13 cellular contexts compared by ENCODE assay signal in genomic region chr2:132668189-132668833, GRCh38. TPM values are rescaled to one million over a fixed set of nuclear protein-coding genes. Genes with fewer than 3 reads are reported as not detected.
DNase-seq lines count a peak whose midpoint lies in the region; ATAC-seq and TF ChIP-seq lines count a peak whose summit lies in the region.
"Had no signal": no experiment of that assay in that cellular context is flagged by ENCODE, and none has a peak within 500 bp of the region (broad histone marks: within the 10 kb centered on the region; RNA-seq: fewer than 3 reads in every experiment).

No MANE protein-coding gene starts in this region.

- H3K36me3 Mint-ChIP-seq in glutamatergic neuron (ENCODE audit: unreplicated experiment) = no peaks in the 10 kb centered on the region

- H3K9me3 Mint-ChIP-seq in glutamatergic neuron (ENCODE audit: unreplicated experiment) = peaks cover 3% of the 10 kb centered on the region
- H3K9me3 Mint-ChIP-seq: activated naive CD4-positive, alpha-beta T cell treated with anti-CD3 and anti-CD28 coated beads for 36 hours; stimulated activated naive B cell treated with anti-CD40 and anti-IgM and Interleukin-4, amounts not matched to agents 10 μg/mL and 1 μg/mL and 100 μg/mL, for 72 hours had no signal

- H3K27me3 ChIP-seq in PC-3 (ENCODE audit: low read length) = no peaks in the 10 kb centered on the region

- peak overlapping the region; percentile 78 for H3K4me3 ChIP-seq in PC-3 (ENCODE audit: low read length)
- H3K4me3 ChIP-seq in coronary artery = no peak overlapping the region

- POLR2A ChIA-PET in PC-3 (lab: Charles Lee; ENCODE audit: unreplicated experiment) = interaction anchor here (0.6 kb wide), 1 partner anchor 498 kb away, joined by 3 read pairs; no protein-coding TSS in a partner anchor

- no peak overlapping the region for H3K9ac ChIP-seq in PC-3 (ENCODE audit: low read length)

- H3K27me3 Mint-ChIP-seq in glutamatergic neuron (ENCODE audit: unreplicated experiment) = peaks cover 9% of the 10 kb centered on the region

- intact Hi-C loops in PC-3 (cut with micrococcal nuclease) (no loop called here), sciatic nerve (cut with DNase I) (loop anchor here (10.0 kb wide), 1 partner anchor 476 kb away; no protein-coding TSS in a partner anchor)

- no peaks in the 10 kb centered on the region for H4K20me1 ChIP-seq in PC-3 (ENCODE audit: low read length)

- H3K9me2 ChIP-seq in PC-3 (replicated peaks; ENCODE audit: low read length) = no peaks in the 10 kb centered on the region

- peak overlapping the region; percentile 86 for H3K4me3 Mint-ChIP-seq in glutamatergic neuron (ENCODE audit: unreplicated experiment)
- H3K4me3 Mint-ChIP-seq: activated naive CD4-positive, alpha-beta T cell treated with anti-CD3 and anti-CD28 coated beads for 36 hours; stimulated activated naive B cell treated with anti-CD40 and anti-IgM and Interleukin-4, amounts not matched to agents 10 μg/mL and 1 μg/mL and 100 μg/mL, for 72 hours had no signal

- ATAC-seq in PC-3 = no peak
- peak; percentile 31 for ATAC-seq in sciatic nerve
- ATAC-seq in GM18867 (IDR thresholded peaks at IDR 0.05; ENCODE audit: unreplicated experiment) = no peak
- ATAC-seq: stimulated activated naive B cell treated with anti-CD40 and anti-IgM and Interleukin-4, amounts not matched to agents 10 μg/mL and 1 μg/mL and 100 μg/mL, for 72 hours had no signal

- BruUV-seq in PC-3 (replicated peaks; lab: Mats Ljungman, UMichigan) = no TSS peak

- H3K4me1 Mint-ChIP-seq in glutamatergic neuron (ENCODE audit: low read depth, unreplicated experiment) = peaks cover 5% of the 10 kb centered on the region

- no peak overlapping the region for H3K27ac Mint-ChIP-seq in glutamatergic neuron (ENCODE audit: unreplicated experiment)
- H3K27ac Mint-ChIP-seq: activated naive CD4-positive, alpha-beta T cell treated with anti-CD3 and anti-CD28 coated beads for 36 hours; stimulated activated naive B cell treated with anti-CD40 and anti-IgM and Interleukin-4, amounts not matched to agents 10 μg/mL and 1 μg/mL and 100 μg/mL, for 72 hours had no signal

- H3K4me1 ChIP-seq in PC-3 (ENCODE audit: insufficient read depth, low read length) = peaks cover 24% of the 10 kb centered on the region
- H3K4me1 ChIP-seq: prostate gland had no signal

- peak overlapping the region; percentile 84; the same call in 1 of the 2 replicates for H2AFZ ChIP-seq in PC-3 (ENCODE audit: low read length)

- H3K27ac ChIP-seq in PC-3 (ENCODE audit: low read length) (no peak overlapping the region), coronary artery (no peak overlapping the region)
- H3K27ac ChIP-seq: prostate gland had no signal

- DNase-seq in DMS53 (lab: John Stamatoyannopoulos, UW) = peak; percentile 24
- DNase-seq in DMS53 treated with DMSO at 0.1 percent for 48 hours (lab: John Stamatoyannopoulos, UW; ENCODE audit: unreplicated experiment) = no peak
- peak; percentile 31 for DNase-seq in PC-3
- peak; percentile 83 for DNase-seq in glutamatergic neuron
- no peak for DNase-seq in sciatic nerve (ENCODE audit: low spot score)
- DNase-seq in coronary artery (ENCODE audit: low spot score) = no peak
- no peak for DNase-seq in glomerular visceral epithelial cell (ENCODE audit: extremely low spot score)
- DNase-seq: activated naive CD4-positive, alpha-beta T cell treated with anti-CD3 and anti-CD28 coated beads for 36 hours; Kasumi-1; stimulated activated naive B cell treated with anti-CD40 and anti-IgM and Interleukin-4, amounts not matched to agents 10 μg/mL and 1 μg/mL and 100 μg/mL, for 72 hours had no signal

- peak; percentile 53 for TF ChIP-seq CTCF in PC-3 (conservative IDR thresholded peaks at IDR 0.05; ENCODE audit: low read depth, low read length)
- peak; percentile 60 for TF ChIP-seq CTCF in glutamatergic neuron (IDR thresholded peaks at IDR 0.05; ENCODE audit: partially characterized antibody, unreplicated experiment)
- no peak for TF ChIP-seq CTCF in coronary artery (IDR thresholded peaks at IDR 0.05)

- CTCF ChIA-PET in PC-3 (lab: Charles Lee) = interaction anchor here (0.6 to 1.2 kb wide), 3 partner anchors 121 to 900 kb away, joined by 3 to 5 read pairs (median 3); partner anchors contain the start of gene NCKAP5

- H3K9me3 ChIP-seq in PC-3 (ENCODE audit: low read length) = no peaks in the 10 kb centered on the region
- H3K9me3 ChIP-seq: prostate gland had no signal

- H3F3A ChIP-seq in PC-3 (ENCODE audit: low read length, unreplicated experiment) = no peaks in the 10 kb centered on the region

- H3K79me2 ChIP-seq in PC-3 (ENCODE audit: low read length) = no peaks in the 10 kb centered on the region

- H3K4me2 ChIP-seq in PC-3 (ENCODE audit: low read length) = peak overlapping the region; percentile 98

- H3K36me3 ChIP-seq in PC-3 (ENCODE audit: low read depth, low read length) = no peaks in the 10 kb centered on the region
- H3K36me3 ChIP-seq: prostate gland had no signal

RNA-seq across cellular contexts. Expression of gene LYPD1, which starts 1.7 kb away (rescaled TPM):
- total RNA-seq in PC-3 (2014; rRNA removed) (16.1 and 18.7 TPM in 2 replicates), glutamatergic neuron (ENCODE audit: unreplicated experiment) (1.1 TPM), sciatic nerve (1.2 TPM)
- total RNA-seq: activated naive CD4-positive, alpha-beta T cell treated with anti-CD3 and anti-CD28 coated beads for 36 hours; T-helper 2 cell treated with Interferon-gamma antibody and Interleukin-4, amounts not matched to agents 100 ng/mL and 5 ng/mL, for 36 hours had no signal

Comparison
In these comparisons a context has a peak if more than half of its experiments do, and no peak if none do; other contexts are left out.
1. DNase-seq: peak in DMS53 (single experiment), PC-3 (single experiment) and glutamatergic neuron (single experiment); none in DMS53 treated with DMSO at 0.1 percent for 48 hours (single experiment), sciatic nerve (single experiment), coronary artery (single experiment) and glomerular visceral epithelial cell (single experiment).